12 cellular contexts compared by ENCODE assay signal in the genomic region with DNA sequence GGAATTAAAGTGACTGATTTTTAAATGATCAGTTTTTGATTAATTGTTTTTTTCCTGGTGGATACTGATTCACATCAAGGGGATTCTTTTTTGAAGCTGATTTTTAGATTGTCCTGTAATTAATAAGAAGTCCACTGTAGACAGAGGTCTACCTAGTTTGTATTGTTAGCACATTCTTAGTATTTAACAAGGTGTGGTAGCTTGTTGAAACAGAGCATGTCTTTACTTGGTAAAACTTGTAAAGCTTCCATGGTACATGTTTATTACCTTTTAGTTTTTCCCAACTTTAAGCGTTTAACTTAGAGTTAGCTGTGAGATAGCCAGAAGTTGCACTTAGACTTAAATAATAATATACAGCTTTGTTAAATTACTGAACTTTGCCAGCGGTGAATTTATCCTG. TPM values are rescaled to one million over a fixed set of nuclear protein-coding genes. Genes with fewer than 3 reads are reported as not detected.
A peak's percentile ranks its signal among the peaks of the same experiment; 100 is the strongest.
DNase-seq lines count a peak whose midpoint lies in the region; ATAC-seq and TF ChIP-seq lines count a peak whose summit lies in the region.
"Had no signal": no experiment of that assay in that cellular context is flagged by ENCODE, and none has a peak within 500 bp of the region (broad histone marks: within the 10 kb centered on the region; RNA-seq: fewer than 3 reads in every experiment).

No MANE protein-coding gene starts in this region.

- WGBS in heart left ventricle, 4 donors, result 76 to 85% (median 81%) methylated on average over 2 of the region's 2 CpGs
- 84% methylated on average over 2 of the region's 2 CpGs for WGBS in liver
- WGBS in upper lobe of left lung, 2 donors, result 80 to 82% methylated on average over 2 of the region's 2 CpGs

- TF ChIP-seq POLR2A in heart left ventricle (IDR thresholded peaks at IDR 0.05), result no peak
- TF ChIP-seq POLR2A in upper lobe of left lung (IDR thresholded peaks at IDR 0.05), result no peak

- no peak for ATAC-seq in heart left ventricle
- no peak for ATAC-seq in left cardiac atrium
- no peak for ATAC-seq in upper lobe of left lung (ENCODE audit: low FRiP score in 2 of 2)
- ATAC-seq in HG02981 (IDR thresholded peaks at IDR 0.05; ENCODE audit: unreplicated experiment), result no peak
- ATAC-seq: sciatic nerve had no signal

- H3K4me1 ChIP-seq in heart left ventricle (peaks cover 0 to 42% (median 27%) of the 10 kb centered on the region in 12 donors), ascending aorta (peaks cover 3 to 22% of the 10 kb centered on the region in 2 donors), liver (ENCODE audit: control insufficient read depth in 4 of 4, insufficient read depth in 4 of 4, low read length in 3 of 4) (peaks cover 0 to 32% (median 17%) of the 10 kb centered on the region in 4 donors), upper lobe of left lung (peaks cover 23 to 34% (median 27%) of the 10 kb centered on the region in 4 donors)

- H3K9ac ChIP-seq in liver (ENCODE audit: low read depth in 1 of 2, low read length in 2 of 2), result peak overlapping the region; percentile 93 to 100

- peak overlapping the region in 9 of 12 donors; percentile 85 to 100 (median 91) for H3K4me3 ChIP-seq in heart left ventricle
- H3K4me3 ChIP-seq in ascending aorta, result peak overlapping the region; percentile 89 to 98
- H3K4me3 ChIP-seq in liver (ENCODE audit: low read depth in 1 of 3, low read length in 3 of 3), result peak overlapping the region in 1 of 3 donors; percentile 72
- H3K4me3 ChIP-seq in upper lobe of left lung, result peak overlapping the region; percentile 60 to 95 (median 89)

- DNase-seq in heart left ventricle, result no peak
- no peak for DNase-seq in left cardiac atrium
- no peak for DNase-seq in ascending aorta (ENCODE audit: low spot score in 2 of 2)
- no peak for DNase-seq in upper lobe of left lung
- no peak for DNase-seq in H4 (ENCODE audit: low spot score)
- no peak for DNase-seq in AG08396 (ENCODE audit: low spot score)
- DNase-seq: activated gamma-delta T cell treated with Interleukin-2 at 50 U/mL for 16 hours, EL, NCI-H526 treated with DMSO at 0.1 percent for 48 hours had no signal

- intact Hi-C loops in heart left ventricle (cut with DNase I) (no loop called here), left cardiac atrium (cut with DNase I) (no loop called here), ascending aorta (cut with DNase I) (loop anchor here (5.0 kb wide), 1 partner anchor 52 kb away; the partner anchor contains the start of gene FOXD1)

- no peak for TF ChIP-seq EP300 in upper lobe of left lung (IDR thresholded peaks at IDR 0.05)

- no peak for TF ChIP-seq CTCF in heart left ventricle (IDR thresholded peaks at IDR 0.05)
- no peak for TF ChIP-seq CTCF in ascending aorta (IDR thresholded peaks at IDR 0.05)
- TF ChIP-seq CTCF in liver (IDR thresholded peaks at IDR 0.05; ENCODE audit: low read depth, low read length, missing input control), result no peak
- TF ChIP-seq CTCF in upper lobe of left lung (IDR thresholded peaks at IDR 0.05), result no peak

- TF ChIP-seq RAD21 in liver (IDR thresholded peaks at IDR 0.05), result no peak

- H3K36me3 ChIP-seq in heart left ventricle (peaks cover 0 to 49% (median 45%) of the 10 kb centered on the region in 9 donors), ascending aorta (peaks cover 29 to 34% of the 10 kb centered on the region in 2 donors), liver (ENCODE audit: control insufficient read depth in 4 of 4, insufficient read depth in 3 of 4, low read depth in 1 of 4, low read length in 3 of 4) (peaks cover 7 to 34% (median 30%) of the 10 kb centered on the region in 4 donors), upper lobe of left lung (peaks cover 17 to 43% (median 26%) of the 10 kb centered on the region in 4 donors)

- no peaks in the 10 kb centered on the region for H3K27me3 ChIP-seq in heart left ventricle
- H3K27me3 ChIP-seq in ascending aorta, result no peaks in the 10 kb centered on the region
- no peaks in the 10 kb centered on the region for H3K27me3 ChIP-seq in liver (ENCODE audit: control insufficient read depth in 4 of 4, insufficient read depth in 4 of 4, low read length in 3 of 4)
- no peaks in the 10 kb centered on the region for H3K27me3 ChIP-seq in upper lobe of left lung

- no peaks in the 10 kb centered on the region for H3K9me3 ChIP-seq in heart left ventricle
- H3K9me3 ChIP-seq in ascending aorta, result no peaks in the 10 kb centered on the region
- no peaks in the 10 kb centered on the region for H3K9me3 ChIP-seq in liver (ENCODE audit: control insufficient read depth in 4 of 4, low read length in 3 of 4)
- no peaks in the 10 kb centered on the region for H3K9me3 ChIP-seq in upper lobe of left lung

- H3K27ac ChIP-seq in heart left ventricle (peak overlapping the region in 1 of 12 donors; percentile 90), ascending aorta (no peak overlapping the region), liver (ENCODE audit: low read depth in 1 of 2, low read length in 2 of 2) (no peak overlapping the region), upper lobe of left lung (peak overlapping the region in 1 of 4 donors; percentile 96)

TF ChIP-seq in liver, 16 proteins besides CTCF, POLR2A, EP300 and RAD21:
- TF ChIP-seq RXRA (IDR thresholded peaks at IDR 0.05), result no peak
- TF ChIP-seq HNF4A (conservative IDR thresholded peaks at IDR 0.05), result no peak
- TF ChIP-seq HNF4G (IDR thresholded peaks at IDR 0.05), result no peak
- TF ChIP-seq REST (IDR thresholded peaks at IDR 0.05), result no peak
- TF ChIP-seq NR2F2 (IDR thresholded peaks at IDR 0.05), result no peak
- TF ChIP-seq MAX (IDR thresholded peaks at IDR 0.05), result no peak

RNA-seq across cellular contexts. Expression of gene BTF3, which starts 1.5 kb away (rescaled TPM):
- 100 to 1,000 TPM; 336 to 441 (median 407) TPM for total RNA-seq in heart left ventricle
- 100 to 1,000 TPM; 375 to 824 TPM for polyA plus RNA-seq in heart left ventricle
- total RNA-seq in left cardiac atrium, result 100 to 1,000 TPM; 357 to 364 TPM
- total RNA-seq in ascending aorta, result 235 TPM
- 100 to 1,000 TPM in 1 of 2 donors, 10 to 100 TPM in 1; 97.5 to 231 TPM for total RNA-seq in liver
- 100 to 1,000 TPM; 194 to 246 TPM for polyA plus RNA-seq in liver
- total RNA-seq in upper lobe of left lung, result 100 to 1,000 TPM; 152 to 415 (median 344) TPM
- 423 and 608 TPM in 2 replicates for total RNA-seq in H4 (2014; rRNA removed; shearing (Covaris generic))

RNA-seq across cellular contexts. Expression of gene FOXD1, which starts 51.2 kb away (rescaled TPM):
- total RNA-seq in heart left ventricle (under 1 TPM in 1 of 9 donors, not detected in 8; 0.18 TPM), left cardiac atrium (under 1 TPM; 0.09 to 0.10 TPM), ascending aorta (7.1 TPM), liver (not detected), upper lobe of left lung (under 1 TPM in 4 of 6 donors, not detected in 2; 0.54 to 0.79 (median 0.67) TPM)
- polyA plus RNA-seq in heart left ventricle (under 1 TPM in 1 of 2 donors, not detected in 1; 0.06 TPM), liver (not detected)
- total RNA-seq in H4 (2014; rRNA removed; shearing (Covaris generic)), result 5.2 and 5.4 TPM in 2 replicates
